ENCODE assay signal across 9 cellular contexts in the genomic region with DNA sequence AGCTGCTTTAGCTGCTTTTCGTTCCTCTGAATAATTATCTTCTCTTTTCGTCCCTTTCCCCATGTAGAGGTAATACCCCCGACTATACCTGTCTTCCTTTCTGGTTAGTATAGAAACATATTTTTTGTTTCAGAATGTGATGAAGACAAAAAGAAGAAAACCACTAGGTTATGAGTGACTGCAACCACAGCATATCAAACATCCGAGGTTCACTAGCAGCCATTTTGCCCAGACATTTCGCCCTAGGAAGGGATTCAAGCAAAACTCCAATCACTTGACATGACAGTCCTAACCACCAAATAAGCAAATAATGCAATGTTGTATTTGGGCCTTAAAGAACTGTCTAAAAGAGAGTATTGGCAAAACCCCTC. TPM values are rescaled to one million over a fixed set of nuclear protein-coding genes. Genes with fewer than 3 reads are reported as not detected.
DNase-seq lines count a peak whose midpoint lies in the region; ATAC-seq and TF ChIP-seq lines count a peak whose summit lies in the region.
"Had no signal": no experiment of that assay in that cellular context is flagged by ENCODE, and none has a peak within 500 bp of the region (broad histone marks: within the 10 kb centered on the region; RNA-seq: fewer than 3 reads in every experiment).

No MANE protein-coding gene starts in this region.

- DNase-seq in heart left ventricle: no peak
- no peak for DNase-seq in Right ventricle myocardium superior
- no peak for DNase-seq in upper lobe of right lung
- no peak for DNase-seq in PC-3
- DNase-seq in DMS114 treated with DMSO at 0.1 percent for 48 hours (lab: John Stamatoyannopoulos, UW; ENCODE audit: unreplicated experiment): no peak
- DNase-seq in globus pallidus (ENCODE audit: low spot score): no peak
- DNase-seq: NCI-H2081 treated with DMSO at 0.1 percent for 48 hours had no signal

- ATAC-seq in heart left ventricle (no peak), Right ventricle myocardium superior (ENCODE audit: poor library complexity) (no peak), upper lobe of right lung (no peak), PC-3 (no peak)

- no peaks in the 10 kb centered on the region for H3F3A ChIP-seq in PC-3 (ENCODE audit: low read length, unreplicated experiment)

- POLR2A ChIA-PET in PC-3 (lab: Charles Lee; ENCODE audit: unreplicated experiment): no interaction called here

- intact Hi-C loops in heart left ventricle (cut with DNase I): no loop called here
- intact Hi-C loops in Right ventricle myocardium superior (cut with DNase I): no loop called here
- intact Hi-C loops in upper lobe of right lung (cut with DNase I): no loop called here
- intact Hi-C loops in PC-3 (cut with micrococcal nuclease): no loop called here

- H3K9ac ChIP-seq in liver (ENCODE audit: low read depth in 1 of 2, low read length in 2 of 2): no peak overlapping the region
- H3K9ac ChIP-seq in PC-3 (ENCODE audit: low read length): no peak overlapping the region

- H3K9me2 ChIP-seq in PC-3 (replicated peaks; ENCODE audit: low read length): no peaks in the 10 kb centered on the region

- TF ChIP-seq POLR2A in heart left ventricle (IDR thresholded peaks at IDR 0.05): no peak

- H3K27ac ChIP-seq in heart left ventricle (peak overlapping the region in 7 of 12 donors; percentile 10 to 76 (median 39)), VCaP (peak overlapping the region; percentile 100), liver (ENCODE audit: low read depth in 1 of 2, low read length in 2 of 2) (peak overlapping the region; percentile 14 to 58), upper lobe of right lung (peak overlapping the region; percentile 66), PC-3 (ENCODE audit: low read length) (no peak overlapping the region)

- TF ChIP-seq CTCF in heart left ventricle (IDR thresholded peaks at IDR 0.05) (no peak), VCaP (conservative IDR thresholded peaks at IDR 0.05) (no peak), liver (IDR thresholded peaks at IDR 0.05; ENCODE audit: low read depth, low read length, missing input control) (no peak), upper lobe of right lung (IDR thresholded peaks at IDR 0.05) (no peak), PC-3 (conservative IDR thresholded peaks at IDR 0.05; ENCODE audit: low read depth, low read length) (no peak)

- H3K9me3 ChIP-seq in heart left ventricle (no peaks in the 10 kb centered on the region), liver (ENCODE audit: control insufficient read depth in 4 of 4, low read length in 3 of 4) (no peaks in the 10 kb centered on the region), upper lobe of right lung (no peaks in the 10 kb centered on the region), PC-3 (ENCODE audit: low read length) (no peaks in the 10 kb centered on the region)

- H4K20me1 ChIP-seq in PC-3 (ENCODE audit: low read length): peaks cover 86% of the 10 kb centered on the region

- H3K4me3 ChIP-seq in heart left ventricle (no peak overlapping the region), liver (ENCODE audit: low read depth in 1 of 3, low read length in 3 of 3) (no peak overlapping the region), upper lobe of right lung (no peak overlapping the region), PC-3 (ENCODE audit: low read length) (no peak overlapping the region)

- H3K36me3 ChIP-seq in heart left ventricle (peaks cover 0 to 36% (median 22%) of the 10 kb centered on the region in 9 donors), liver (ENCODE audit: control insufficient read depth in 4 of 4, insufficient read depth in 3 of 4, low read depth in 1 of 4, low read length in 3 of 4) (peaks cover 0 to 10% (median 5%) of the 10 kb centered on the region in 4 donors), upper lobe of right lung (peaks cover 12% of the 10 kb centered on the region), PC-3 (ENCODE audit: low read depth, low read length) (peaks cover 61% of the 10 kb centered on the region)

- peaks cover 100% of the 10 kb centered on the region for H3K79me2 ChIP-seq in PC-3 (ENCODE audit: low read length)

- no TSS peak for BruUV-seq in PC-3 (replicated peaks; lab: Mats Ljungman, UMichigan)

- H3K4me2 ChIP-seq in PC-3 (ENCODE audit: low read length): no peak overlapping the region

- H2AFZ ChIP-seq in PC-3 (ENCODE audit: low read length): no peak overlapping the region

- H3K27me3 ChIP-seq in heart left ventricle (no peaks in the 10 kb centered on the region), liver (ENCODE audit: control insufficient read depth in 4 of 4, insufficient read depth in 4 of 4, low read length in 3 of 4) (no peaks in the 10 kb centered on the region), upper lobe of right lung (no peaks in the 10 kb centered on the region), PC-3 (ENCODE audit: low read length) (no peaks in the 10 kb centered on the region)

- H3K4me1 ChIP-seq in heart left ventricle: peaks cover 0 to 80% (median 55%) of the 10 kb centered on the region in 12 donors
- peaks cover 6 to 47% (median 42%) of the 10 kb centered on the region in 4 donors for H3K4me1 ChIP-seq in liver (ENCODE audit: control insufficient read depth in 4 of 4, insufficient read depth in 4 of 4, low read length in 3 of 4)
- peaks cover 87% of the 10 kb centered on the region for H3K4me1 ChIP-seq in upper lobe of right lung
- H3K4me1 ChIP-seq in PC-3 (ENCODE audit: insufficient read depth, low read length): peaks cover 33% of the 10 kb centered on the region

- CTCF ChIA-PET in PC-3 (lab: Charles Lee): no interaction called here

- no peak for TF ChIP-seq RAD21 in liver (IDR thresholded peaks at IDR 0.05)

- 81 to 83% (median 82%) methylated on average over 5 of the region's 5 CpGs for WGBS in heart left ventricle, 4 donors
- WGBS in liver: 74% methylated on average over 5 of the region's 5 CpGs

TF ChIP-seq in liver, 16 proteins besides CTCF, POLR2A, EP300 and RAD21:
- no peak for TF ChIP-seq EGR1 (IDR thresholded peaks at IDR 0.05; ENCODE audit: low read depth in 2 of 2)

RNA-seq across cellular contexts. Expression of gene SNX5, which starts 9.4 kb away (rescaled TPM):
- 10 to 100 TPM; 36.6 to 75.0 (median 45.9) TPM for total RNA-seq in heart left ventricle
- 10 to 100 TPM; 32.8 to 43.4 TPM for polyA plus RNA-seq in heart left ventricle
- 39.9 TPM for total RNA-seq in Right ventricle myocardium superior
- total RNA-seq in liver: 10 to 100 TPM; 51.6 to 77.8 TPM
- polyA plus RNA-seq in liver: 10 to 100 TPM; 32.8 to 40.8 TPM
- 86.6 TPM for total RNA-seq in upper lobe of right lung
- 159 and 189 TPM in 2 replicates for total RNA-seq in PC-3 (2014; rRNA removed)

RNA-seq across cellular contexts. Expression of gene MGME1, which starts 9.6 kb away (rescaled TPM):
- total RNA-seq in heart left ventricle (10 to 100 TPM in 6 of 9 donors, 1 to 10 TPM in 3; 8.6 to 22.0 (median 11.8) TPM), Right ventricle myocardium superior (14.2 TPM), liver (10 to 100 TPM in 1 of 2 donors, 1 to 10 TPM in 1; 5.9 to 26.8 TPM), upper lobe of right lung (10.2 TPM), PC-3 (2014; rRNA removed) (15.1 and 18.8 TPM in 2 replicates)
- polyA plus RNA-seq in heart left ventricle (1 to 10 TPM; 7.7 to 8.9 TPM), liver (1 to 10 TPM; 4.2 to 7.5 TPM)
